Comparison of ENCODE assay signal across 10 cellular contexts in the genomic region with DNA sequence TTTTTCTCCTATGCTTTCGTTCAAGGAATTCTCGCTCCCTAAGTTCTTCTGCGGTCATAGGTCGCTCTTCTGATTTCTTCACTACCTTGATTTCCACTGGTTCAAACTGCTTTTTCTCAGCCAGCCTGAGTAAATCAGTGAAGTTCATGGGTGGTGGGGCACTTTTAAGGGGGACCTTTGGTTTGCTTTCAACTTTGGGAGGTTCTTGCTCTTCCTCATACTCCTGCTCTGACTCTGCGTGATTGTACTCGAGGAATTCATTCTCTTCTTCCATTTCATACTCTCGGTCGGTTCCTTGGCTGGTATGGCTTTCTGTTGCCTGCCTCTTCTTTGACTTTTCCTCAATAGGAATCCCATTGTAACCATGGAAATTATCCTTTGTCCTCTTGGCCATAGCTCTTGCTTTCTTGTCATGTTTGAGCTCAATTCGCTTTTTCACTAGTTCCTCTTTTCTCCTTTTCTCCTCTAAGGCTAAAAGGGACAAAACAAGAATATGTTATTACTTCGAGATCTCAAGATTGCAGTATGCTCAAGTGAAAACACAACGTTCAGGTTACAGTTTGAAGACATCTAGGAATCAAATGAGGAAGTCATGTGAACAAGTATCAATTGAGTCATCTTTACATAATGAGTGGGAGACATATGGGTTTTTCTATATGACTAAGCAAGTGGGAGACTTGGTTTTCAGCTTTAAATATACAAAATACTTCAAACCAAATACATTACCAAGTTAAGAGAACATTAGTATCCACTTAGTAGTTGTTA. TPM values are rescaled to one million over a fixed set of nuclear protein-coding genes. Genes with fewer than 3 reads are reported as not detected.
DNase-seq lines count a peak whose midpoint lies in the region; ATAC-seq lines count a peak whose summit lies in the region.
"Had no signal": no experiment of that assay in that cellular context is flagged by ENCODE, and none has a peak within 500 bp of the region (broad histone marks: within the 10 kb centered on the region; RNA-seq: fewer than 3 reads in every experiment).

No MANE protein-coding gene starts in this region.

- CTCF ChIA-PET in activated CD4-positive, alpha-beta T cell treated with anti-CD3 and anti-CD28 coated beads, Interleukin-2, amount 10 ng/mL, durations not matched to agents 7 days and 5 days (lab: Charles Lee) = interaction anchor here (0.6 to 6.3 kb wide), 9 partner anchors 9 to 1340 kb away, joined by 3 to 65 read pairs (median 4); partner anchors contain the start of gene SPTY2D1
- CTCF ChIA-PET in T-cell (lab: Charles Lee) = no interaction called here

- peak overlapping the region; percentile 10 for H3K27ac Mint-ChIP-seq in activated CD4-positive, alpha-beta T cell treated with anti-CD3 and anti-CD28 coated beads, Interleukin-2, amount 10 ng/mL, durations not matched to agents 7 days and 5 days
- peak overlapping the region; percentile 0 to 27 for H3K27ac Mint-ChIP-seq in T-cell
- H3K27ac Mint-ChIP-seq in stimulated activated effector memory CD8-positive, alpha-beta T cell treated with anti-CD3 and anti-CD28 coated beads, Interleukin-12 subunit alpha, Interleukin-12 subunit beta, amount 100 ng/mL, for 72 hours = peak overlapping the region; percentile 82

- H3K9me3 Mint-ChIP-seq in activated CD4-positive, alpha-beta T cell treated with anti-CD3 and anti-CD28 coated beads, Interleukin-2, amount 10 ng/mL, durations not matched to agents 7 days and 5 days = no peaks in the 10 kb centered on the region
- no peaks in the 10 kb centered on the region for H3K9me3 Mint-ChIP-seq in T-cell
- H3K9me3 Mint-ChIP-seq in stimulated activated effector memory CD8-positive, alpha-beta T cell treated with anti-CD3 and anti-CD28 coated beads, Interleukin-12 subunit alpha, Interleukin-12 subunit beta, amount 100 ng/mL, for 72 hours = no peaks in the 10 kb centered on the region

- no peak for DNase-seq in activated CD4-positive, alpha-beta T cell treated with anti-CD3 and anti-CD28 coated beads, Interleukin-2, amount 10 ng/mL, durations not matched to agents 7 days and 5 days
- no peak for DNase-seq in activated CD4-positive, alpha-beta T cell treated with anti-CD3 and anti-CD28 coated beads for 48 hours
- DNase-seq in T-cell = no peak
- DNase-seq in stimulated activated effector memory CD8-positive, alpha-beta T cell treated with anti-CD3 and anti-CD28 coated beads, Interleukin-12 subunit alpha, Interleukin-12 subunit beta, amount 100 ng/mL, for 72 hours (ENCODE audit: low spot score in 2 of 2) = no peak
- no peak for DNase-seq in DMS 273 (lab: John Stamatoyannopoulos, UW; ENCODE audit: unreplicated experiment)
- DNase-seq in NCI-H146 treated with DMSO at 0.1 percent for 48 hours (lab: John Stamatoyannopoulos, UW; ENCODE audit: unreplicated experiment) = no peak
- no peak for DNase-seq in KG1 (lab: John Stamatoyannopoulos, UW)
- DNase-seq: NCI-H1048; stimulated activated naive CD4-positive, alpha-beta T cell treated with Interleukin-2 at 50 U/mL for 16 hours had no signal

- no peak overlapping the region for H3K4me3 Mint-ChIP-seq in activated CD4-positive, alpha-beta T cell treated with anti-CD3 and anti-CD28 coated beads, Interleukin-2, amount 10 ng/mL, durations not matched to agents 7 days and 5 days
- no peak overlapping the region for H3K4me3 Mint-ChIP-seq in T-cell
- peak overlapping the region; percentile 52 for H3K4me3 Mint-ChIP-seq in stimulated activated effector memory CD8-positive, alpha-beta T cell treated with anti-CD3 and anti-CD28 coated beads, Interleukin-12 subunit alpha, Interleukin-12 subunit beta, amount 100 ng/mL, for 72 hours

- peaks cover 43% of the 10 kb centered on the region for H3K36me3 Mint-ChIP-seq in activated CD4-positive, alpha-beta T cell treated with anti-CD3 and anti-CD28 coated beads, Interleukin-2, amount 10 ng/mL, durations not matched to agents 7 days and 5 days (ENCODE audit: low read depth)
- H3K36me3 Mint-ChIP-seq in T-cell = peaks cover 38% of the 10 kb centered on the region
- peaks cover 65% of the 10 kb centered on the region for H3K36me3 Mint-ChIP-seq in stimulated activated effector memory CD8-positive, alpha-beta T cell treated with anti-CD3 and anti-CD28 coated beads, Interleukin-12 subunit alpha, Interleukin-12 subunit beta, amount 100 ng/mL, for 72 hours

- H3K27me3 Mint-ChIP-seq in activated CD4-positive, alpha-beta T cell treated with anti-CD3 and anti-CD28 coated beads, Interleukin-2, amount 10 ng/mL, durations not matched to agents 7 days and 5 days = no peaks in the 10 kb centered on the region
- no peaks in the 10 kb centered on the region for H3K27me3 Mint-ChIP-seq in T-cell

- POLR2A ChIA-PET in activated CD4-positive, alpha-beta T cell treated with anti-CD3 and anti-CD28 coated beads, Interleukin-2, amount 10 ng/mL, durations not matched to agents 7 days and 5 days (lab: Charles Lee) = interaction anchor here (0.7 kb wide), 1 partner anchor 35 kb away, joined by 6 read pairs; no protein-coding TSS in a partner anchor
- POLR2A ChIA-PET in T-cell (lab: Charles Lee) = interaction anchor here (0.6 to 1.2 kb wide), 3 partner anchors 14 to 90 kb away, joined by 3 to 5 read pairs (median 4); no protein-coding TSS in a partner anchor

- ATAC-seq in HG02973 (IDR thresholded peaks at IDR 0.05; ENCODE audit: unreplicated experiment) = peak; percentile 93
- no peak for ATAC-seq in T-cell (replicated peaks in 1 of 4)
- peak; percentile 94 for ATAC-seq in stimulated activated effector memory CD8-positive, alpha-beta T cell treated with anti-CD3 and anti-CD28 coated beads, Interleukin-12 subunit alpha, Interleukin-12 subunit beta, amount 100 ng/mL, for 72 hours

- peaks cover 43% of the 10 kb centered on the region for H3K4me1 Mint-ChIP-seq in activated CD4-positive, alpha-beta T cell treated with anti-CD3 and anti-CD28 coated beads, Interleukin-2, amount 10 ng/mL, durations not matched to agents 7 days and 5 days
- H3K4me1 Mint-ChIP-seq in T-cell = peaks cover 47 to 51% (median 48%) of the 10 kb centered on the region in 3 donors
- H3K4me1 Mint-ChIP-seq in stimulated activated effector memory CD8-positive, alpha-beta T cell treated with anti-CD3 and anti-CD28 coated beads, Interleukin-12 subunit alpha, Interleukin-12 subunit beta, amount 100 ng/mL, for 72 hours = peaks cover 48% of the 10 kb centered on the region

RNA-seq across cellular contexts. Expression of gene MISFA, which starts 16.2 kb away (rescaled TPM):
- total RNA-seq in activated CD4-positive, alpha-beta T cell treated with anti-CD3 and anti-CD28 coated beads, Interleukin-2, amount 10 ng/mL, durations not matched to agents 7 days and 5 days = 1 to 10 TPM in 1 of 2 experiments, under 1 TPM in 1; 0.67 to 1.9 TPM
- under 1 TPM in 1 of 5 donors, not detected in 4; 0.59 TPM for total RNA-seq in T-cell

RNA-seq across cellular contexts. Expression of gene SPTY2D1, which starts 18.3 kb away (rescaled TPM):
- 10 to 100 TPM; 26.9 to 31.0 TPM for total RNA-seq in activated CD4-positive, alpha-beta T cell treated with anti-CD3 and anti-CD28 coated beads, Interleukin-2, amount 10 ng/mL, durations not matched to agents 7 days and 5 days
- 10 to 100 TPM; 18.2 to 46.2 (median 22.2) TPM for total RNA-seq in T-cell

RNA-seq across cellular contexts. Expression of gene UEVLD, which starts 27.3 kb away (rescaled TPM):
- total RNA-seq in activated CD4-positive, alpha-beta T cell treated with anti-CD3 and anti-CD28 coated beads, Interleukin-2, amount 10 ng/mL, durations not matched to agents 7 days and 5 days = 10 to 100 TPM; 12.1 to 12.2 TPM
- 1 to 10 TPM; 3.9 to 9.0 (median 7.1) TPM for total RNA-seq in T-cell

Comparison
In these comparisons a context has a peak if more than half of its experiments do, and no peak if none do; other contexts are left out.
1. H3K27ac Mint-ChIP-seq: peak in every context shown above with its lines; median percentile 82 in stimulated activated effector memory CD8-positive, alpha-beta T cell treated with anti-CD3 and anti-CD28 coated beads, Interleukin-12 subunit alpha, Interleukin-12 subunit beta, amount 100 ng/mL, for 72 hours; 14 in T-cell; 10 in activated CD4-positive, alpha-beta T cell treated with anti-CD3 and anti-CD28 coated beads, Interleukin-2, amount 10 ng/mL, durations not matched to agents 7 days and 5 days.
2. ATAC-seq: peak in HG02973 (single experiment) and stimulated activated effector memory CD8-positive, alpha-beta T cell treated with anti-CD3 and anti-CD28 coated beads, Interleukin-12 subunit alpha, Interleukin-12 subunit beta, amount 100 ng/mL, for 72 hours (single experiment); none in T-cell (0 of 4).